In genomic region chr4:9859774-9860173, GRCh38 we compare ENCODE assay signal across 17 cellular contexts.
"Had no signal": no experiment of that assay in that cellular context is flagged by ENCODE, and none has a peak within 500 bp of the region (broad histone marks: within the 10 kb centered on the region; RNA-seq: fewer than 3 reads in every experiment).

No MANE protein-coding gene starts in this region.

- H3K9ac ChIP-seq: neural progenitor cell had no signal

- H3K4me3 ChIP-seq: esophagus squamous epithelium, gastroesophageal sphincter, left ventricle myocardium inferior, lower lobe of right lung, neural progenitor cell, ovary, tibial artery, upper lobe of right lung, vagina had no signal

- H3K4me1 ChIP-seq: esophagus squamous epithelium, gastroesophageal sphincter, left ventricle myocardium inferior, lower lobe of right lung, neural progenitor cell, tibial artery, upper lobe of right lung, vagina had no signal

- H3K9me3 ChIP-seq: ovary, upper lobe of right lung had no signal

- DNase-seq: esophagus squamous epithelium; foreskin fibroblast; glutamatergic neuron; islet precursor cell; left cardiac atrium; left ventricle myocardium inferior; lower lobe of right lung; nucleus accumbens; ovary; right cardiac atrium; stimulated activated CD4-positive, alpha-beta T cell treated with anti-CD3 and anti-CD28 coated beads, Interleukin-4, amount 100 ng/mL, for 1 hour; stimulated activated CD8-positive, alpha-beta memory T cell treated with anti-CD3 and anti-CD28 coated beads, Interleukin-4, amount 100 ng/mL, for 48 hours; tibial artery; upper lobe of right lung had no signal

- H3K36me3 ChIP-seq: lower lobe of right lung, neural progenitor cell, ovary, upper lobe of right lung had no signal

- H3K27ac ChIP-seq: esophagus squamous epithelium, gastroesophageal sphincter, left ventricle myocardium inferior, lower lobe of right lung, neural progenitor cell, ovary, tibial artery, upper lobe of right lung, vagina had no signal

- H3K27me3 ChIP-seq: esophagus squamous epithelium, gastroesophageal sphincter, neural progenitor cell, ovary, tibial artery, upper lobe of right lung, vagina had no signal
